13 cellular contexts compared by ENCODE assay signal in genomic region chr17:6623941-6624340, GRCh38. TPM values are rescaled to one million over a fixed set of nuclear protein-coding genes. Genes with fewer than 3 reads are reported as not detected.
A peak's percentile ranks its signal among the peaks of the same experiment; 100 is the strongest.
DNase-seq lines count a peak whose midpoint lies in the region; ATAC-seq and TF ChIP-seq lines count a peak whose summit lies in the region.
"Had no signal": no experiment of that assay in that cellular context is flagged by ENCODE, and none has a peak within 500 bp of the region (broad histone marks: within the 10 kb centered on the region; RNA-seq: fewer than 3 reads in every experiment).

No MANE protein-coding gene starts in this region.

- peaks cover 42% of the 10 kb centered on the region for H3K4me1 Mint-ChIP-seq in HFFc6 (ENCODE audit: low read depth)
- H3K4me1 Mint-ChIP-seq: CD14-positive monocyte had no signal

- H3K27me3 Mint-ChIP-seq in HFFc6 (ENCODE audit: insufficient read depth), result no peaks in the 10 kb centered on the region; the same call in 1 of the 2 replicates

- no peak overlapping the region for H3K4me3 ChIP-seq in choroid plexus epithelial cell (ENCODE audit: low read depth, low read length)

- peak overlapping the region; percentile 71 for H3K27ac Mint-ChIP-seq in HFFc6
- H3K27ac Mint-ChIP-seq: CD14-positive monocyte; CD8-positive, alpha-beta T cell had no signal

- TF ChIP-seq CTCF in HFFc6 (IDR thresholded peaks at IDR 0.05), result no peak
- TF ChIP-seq CTCF in choroid plexus epithelial cell (conservative IDR thresholded peaks at IDR 0.05; ENCODE audit: low read depth, low read length), result no peak

- H3K9me3 Mint-ChIP-seq in HFFc6, result no peaks in the 10 kb centered on the region
- H3K9me3 Mint-ChIP-seq: CD14-positive monocyte; CD8-positive, alpha-beta T cell had no signal

- H3K36me3 Mint-ChIP-seq in HFFc6 (ENCODE audit: low read depth), result peaks cover 30% of the 10 kb centered on the region

- ATAC-seq in GM19397 (IDR thresholded peaks at IDR 0.05; ENCODE audit: unreplicated experiment), result no peak
- ATAC-seq: CD8-positive, alpha-beta T cell had no signal

- no peak overlapping the region for H3K4me3 Mint-ChIP-seq in HFFc6
- H3K4me3 Mint-ChIP-seq: CD14-positive monocyte; CD8-positive, alpha-beta T cell had no signal

- DNase-seq in EH (ENCODE audit: low read depth) (peak; percentile 43), HFFc6 (peak; percentile 38), choroid plexus epithelial cell (ENCODE audit: low read depth) (peak; percentile 29), iris pigment epithelial cell (ENCODE audit: low read depth) (peak; percentile 47)
- no peak for DNase-seq in activated T-cell treated with anti-CD3 and anti-CD28 coated beads, Interleukin-2, amount 50 U/mL, for 48 hours
- no peak for DNase-seq in activated naive CD4-positive, alpha-beta T cell treated with Interleukin-2 at 50 U/mL for 16 hours
- DNase-seq in activated CD4-positive, alpha-beta T cell treated with anti-CD3 and anti-CD28 coated beads, Interleukin-2, amount 50 U/mL, for 4 hours, result no peak
- DNase-seq: CD8-positive, alpha-beta T cell; COR-L47; DMS153; DMS79 treated with DMSO at 0.1 percent for 48 hours had no signal

RNA-seq across cellular contexts. Expression of gene KIAA0753, which starts 16.6 kb away (rescaled TPM):
- total RNA-seq in HFFc6 (2021; fragmentation: NEBNext Ultra II Directional; extraction: Animal tissue kit (Norgen Biotek cat#: 25700)), result 10 to 100 TPM; 15.1 to 17.8 (median 16.4) TPM

RNA-seq across cellular contexts. Expression of gene TXNDC17, which starts 16.9 kb away (rescaled TPM):
- 100 to 1,000 TPM; 115 to 154 (median 139) TPM for total RNA-seq in HFFc6 (2021; fragmentation: NEBNext Ultra II Directional; extraction: Animal tissue kit (Norgen Biotek cat#: 25700))

RNA-seq across cellular contexts. Expression of gene MED31, which starts 27.5 kb away (rescaled TPM):
- 10 to 100 TPM; 19.5 to 23.9 (median 20.0) TPM for total RNA-seq in HFFc6 (2021; fragmentation: NEBNext Ultra II Directional; extraction: Animal tissue kit (Norgen Biotek cat#: 25700))

RNA-seq across cellular contexts. Expression of gene C17orf100, which starts 27.6 kb away (rescaled TPM):
- total RNA-seq in HFFc6 (2021; fragmentation: NEBNext Ultra II Directional; extraction: Animal tissue kit (Norgen Biotek cat#: 25700)), result 1 to 10 TPM; 1.0 to 1.7 (median 1.3) TPM

Comparison
In these comparisons a context has a peak if more than half of its experiments do, and no peak if none do; other contexts are left out.
1. DNase-seq: peak in EH (single experiment), HFFc6 (single experiment), choroid plexus epithelial cell (single experiment) and iris pigment epithelial cell (single experiment); none in activated T-cell treated with anti-CD3 and anti-CD28 coated beads, Interleukin-2, amount 50 U/mL, for 48 hours (0 of 2), activated naive CD4-positive, alpha-beta T cell treated with Interleukin-2 at 50 U/mL for 16 hours (single experiment) and activated CD4-positive, alpha-beta T cell treated with anti-CD3 and anti-CD28 coated beads, Interleukin-2, amount 50 U/mL, for 4 hours (0 of 2).